ENCODE assay signal across 12 cellular contexts in genomic region chr5:148401604-148402003, GRCh38. TPM values are rescaled to one million over a fixed set of nuclear protein-coding genes. Genes with fewer than 3 reads are reported as not detected.
DNase-seq lines count a peak whose midpoint lies in the region; ATAC-seq and TF ChIP-seq lines count a peak whose summit lies in the region.
"Had no signal": no experiment of that assay in that cellular context is flagged by ENCODE, and none has a peak within 500 bp of the region (broad histone marks: within the 10 kb centered on the region; RNA-seq: fewer than 3 reads in every experiment).

No MANE protein-coding gene starts in this region.

- H3K79me2 ChIP-seq in DOHH2 (ENCODE audit: control insufficient read depth, low read length): peaks cover 24% of the 10 kb centered on the region

- H3K4me3 ChIP-seq in DOHH2 (ENCODE audit: low read length) (no peak overlapping the region), adipocyte (ENCODE audit: low read length) (no peak overlapping the region), H7 (ENCODE audit: insufficient read depth, low read depth, low read length) (no peak overlapping the region)

- H3K27ac ChIP-seq in DOHH2 (ENCODE audit: low read depth, low read length): peak overlapping the region; percentile 71; the same call in 1 of the 2 replicates

- H3K9ac ChIP-seq in adipocyte (ENCODE audit: low read length): no peak overlapping the region

- no peaks in the 10 kb centered on the region for H3K9me3 ChIP-seq in DOHH2 (ENCODE audit: control insufficient read depth, insufficient read depth, low read length)
- no peaks in the 10 kb centered on the region for H3K9me3 ChIP-seq in adipocyte (ENCODE audit: control insufficient read depth, low read length)
- H3K9me3 ChIP-seq: Caco-2 had no signal

- H4K20me1 ChIP-seq in DOHH2 (ENCODE audit: control insufficient read depth, insufficient read depth, low read depth, low read length): no peaks in the 10 kb centered on the region

- H3K4me2 ChIP-seq in DOHH2 (ENCODE audit: low read length): peak overlapping the region; percentile 63

- H3K27me3 ChIP-seq in DOHH2 (ENCODE audit: control insufficient read depth, low read length) (no peaks in the 10 kb centered on the region), adipocyte (replicated peaks; ENCODE audit: control insufficient read depth, insufficient read depth, low read length) (no peaks in the 10 kb centered on the region), H7 (ENCODE audit: control insufficient read depth, insufficient read depth, low read length) (no peaks in the 10 kb centered on the region)

- ATAC-seq in memory B cell (ENCODE audit: low read depth) (no peak), GM21381 (IDR thresholded peaks at IDR 0.05; ENCODE audit: unreplicated experiment) (no peak)

- peaks cover 15% of the 10 kb centered on the region for H3F3A ChIP-seq in DOHH2 (ENCODE audit: control insufficient read depth, insufficient read depth)

- H3K36me3 Mint-ChIP-seq in memory B cell: peaks cover 34% of the 10 kb centered on the region

- H3K4me1 ChIP-seq in DOHH2 (ENCODE audit: control insufficient read depth, low read length): peaks cover 53% of the 10 kb centered on the region
- H3K4me1 ChIP-seq in adipocyte (ENCODE audit: control insufficient read depth, insufficient read depth, low read length): no peaks in the 10 kb centered on the region

- peaks cover 17% of the 10 kb centered on the region for H3K4me1 Mint-ChIP-seq in memory B cell
- H3K4me1 Mint-ChIP-seq: brain had no signal

- no peaks in the 10 kb centered on the region for H3K9me3 Mint-ChIP-seq in memory B cell
- H3K9me3 Mint-ChIP-seq: brain had no signal

- no peaks in the 10 kb centered on the region for H3K9me2 ChIP-seq in DOHH2 (replicated peaks; ENCODE audit: control insufficient read depth, low read length)

- DNase-seq in A172 (ENCODE audit: low spot score): peak; percentile 41
- peak; percentile 39 for DNase-seq in adipocyte (ENCODE audit: low read depth)
- DNase-seq in memory B cell (ENCODE audit: low spot score in 2 of 2): no peak
- DNase-seq in H7: no peak
- DNase-seq in middle frontal gyrus (ENCODE audit: extremely low spot score, low spot score): no peak
- DNase-seq in glomerular visceral epithelial cell (ENCODE audit: extremely low spot score): no peak
- DNase-seq: activated CD8-positive, alpha-beta memory T cell treated with anti-CD3 and anti-CD28 coated beads for 24 hours; Caco-2; head of caudate nucleus had no signal

- TF ChIP-seq CTCF in DOHH2 (IDR thresholded peaks at IDR 0.05; ENCODE audit: low read depth, low read length, poor library complexity, severe bottlenecking): no peak

- H3K27ac Mint-ChIP-seq in memory B cell: peak overlapping the region; percentile 59
- H3K27ac Mint-ChIP-seq: brain had no signal

- H3K36me3 ChIP-seq in DOHH2 (ENCODE audit: control insufficient read depth, low read length) (peaks cover 95% of the 10 kb centered on the region), adipocyte (ENCODE audit: control insufficient read depth, insufficient read depth, low read length, severe bottlenecking) (peaks cover 93% of the 10 kb centered on the region), H7 (replicated peaks; ENCODE audit: control insufficient read depth, insufficient read depth, low read length) (peaks cover 6% of the 10 kb centered on the region)

- H3K27me3 Mint-ChIP-seq in memory B cell: no peaks in the 10 kb centered on the region
- H3K27me3 Mint-ChIP-seq: brain had no signal

- no peak overlapping the region for H3K4me3 Mint-ChIP-seq in memory B cell
- H3K4me3 Mint-ChIP-seq: brain had no signal

RNA-seq across cellular contexts. Expression of gene FBXO38, which starts 17.8 kb away (rescaled TPM):
- 40.9 and 48.6 TPM in 2 replicates for total RNA-seq in A172 (2014; rRNA removed; shearing (Covaris generic))
- total RNA-seq in H7 (2014; rRNA removed; shearing (Covaris generic)): 29.4 and 37.9 TPM in 2 replicates

Comparison
In these comparisons a context has a peak if more than half of its experiments do, and no peak if none do; other contexts are left out.
1. DNase-seq: peak in A172 (single experiment) and adipocyte (single experiment); none in memory B cell (0 of 2), H7 (single experiment), middle frontal gyrus (single experiment) and glomerular visceral epithelial cell (single experiment).